26 cellular contexts compared by ENCODE assay signal in genomic region chr1:203283597-203283996, GRCh38. TPM values are rescaled to one million over a fixed set of nuclear protein-coding genes. Genes with fewer than 3 reads are reported as not detected.
DNase-seq lines count a peak whose midpoint lies in the region; ATAC-seq and TF ChIP-seq lines count a peak whose summit lies in the region.
"Had no signal": no experiment of that assay in that cellular context is flagged by ENCODE, and none has a peak within 500 bp of the region (broad histone marks: within the 10 kb centered on the region; RNA-seq: fewer than 3 reads in every experiment).

No MANE protein-coding gene starts in this region.

- H3K9me3 ChIP-seq in BLaER1 treated with 17β-estradiol and CSF1 and Interleukin-3, amounts not matched to agents 10 nM and 100 nM (replicated peaks in 1 of 11): no peaks in the 10 kb centered on the region
- no peaks in the 10 kb centered on the region for H3K9me3 ChIP-seq in RWPE2 (ENCODE audit: severe bottlenecking)
- H3K9me3 ChIP-seq in hepatocyte (ENCODE audit: low read depth): no peaks in the 10 kb centered on the region
- no peaks in the 10 kb centered on the region for H3K9me3 ChIP-seq in gastrocnemius medialis
- no peaks in the 10 kb centered on the region for H3K9me3 ChIP-seq in transverse colon
- H3K9me3 ChIP-seq: ascending aorta, mucosa of descending colon had no signal

- WGBS in hepatocyte (ENCODE audit: low lambda C conversion rate, missing lambda C conversion rate): 95% methylated on average over 6 of the region's 6 CpGs
- WGBS in transverse colon (ENCODE audit: low coverage in 1 of 2), 2 donors: 92 to 95% methylated on average over 6 of the region's 6 CpGs

- intact Hi-C loops in gastrocnemius medialis (cut with DNase I; ENCODE audit: low total_unique reads) (no loop called here), transverse colon (cut with DNase I; ENCODE audit: low total_unique reads) (no loop called here)

- TF ChIP-seq POLR2A in gastrocnemius medialis (IDR thresholded peaks at IDR 0.05) (no peak), transverse colon (IDR thresholded peaks at IDR 0.05) (no peak)

- peak overlapping the region in 10 of 11 experiments; percentile 93 to 99 (median 99); a peak in 20 of 22 replicates for H3K27ac ChIP-seq in BLaER1 treated with 17β-estradiol and CSF1 and Interleukin-3, amounts not matched to agents 10 nM and 100 nM
- H3K27ac ChIP-seq in RWPE2 (ENCODE audit: poor library complexity, severe bottlenecking): no peak overlapping the region
- peak overlapping the region; percentile 94 for H3K27ac ChIP-seq in hepatocyte
- peak overlapping the region; percentile 92 to 96 (median 94) for H3K27ac ChIP-seq in gastrocnemius medialis
- peak overlapping the region in 2 of 4 donors; percentile 83 to 89 for H3K27ac ChIP-seq in transverse colon
- H3K27ac ChIP-seq: ascending aorta, neural progenitor cell had no signal

- H2AFZ ChIP-seq in hepatocyte: no peak overlapping the region
- H2AFZ ChIP-seq: neural progenitor cell had no signal

- ATAC-seq in RWPE2 (ENCODE audit: low read depth) (no peak), gastrocnemius medialis (no peak), HG03439 (IDR thresholded peaks at IDR 0.05; ENCODE audit: unreplicated experiment) (no peak)
- ATAC-seq: activated naive CD4-positive, alpha-beta T cell treated with anti-CD3 and anti-CD28 coated beads, Interleukin-2, amount 50 U/mL, for 72 hours had no signal

- H3K9me2 ChIP-seq in hepatocyte (replicated peaks; ENCODE audit: insufficient read depth): no peaks in the 10 kb centered on the region

- H3K9ac ChIP-seq in BLaER1 treated with 17β-estradiol and CSF1 and Interleukin-3, amounts not matched to agents 10 nM and 100 nM: peak overlapping the region in 10 of 11 experiments; percentile 17 to 92 (median 72); a peak in 16 of 22 replicates
- H3K9ac ChIP-seq: neural progenitor cell had no signal

- peak overlapping the region; percentile 89 to 98 (median 94) for H3K4me2 ChIP-seq in BLaER1 treated with 17β-estradiol and CSF1 and Interleukin-3, amounts not matched to agents 10 nM and 100 nM
- no peak overlapping the region for H3K4me2 ChIP-seq in hepatocyte
- H3K4me2 ChIP-seq: neural progenitor cell had no signal

- DNase-seq in RWPE2 (ENCODE audit: low spot score) (peak; percentile 9), hepatocyte (ENCODE audit: low spot score) (no peak), gastrocnemius medialis (no peak), transverse colon (no peak), NCI-H2081 (lab: John Stamatoyannopoulos, UW) (no peak)
- DNase-seq: activated CD4-positive, alpha-beta memory T cell treated with anti-CD3 and anti-CD28 coated beads, Interleukin-2, amount 10 ng/mL, durations not matched to agents 7 days and 5 days; activated CD4-positive, alpha-beta T cell treated with anti-CD3 and anti-CD28 coated beads for 1 hour; activated T-cell treated with anti-CD3 and anti-CD28 coated beads for 4 hours; DMS79; effector CD4-positive, alpha-beta T cell; GF-D8; H9; NCI-H1105 treated with DMSO at 0.1 percent for 48 hours; NCI-H2029; NCI-H226; stimulated activated CD4-positive, alpha-beta T cell treated with anti-CD3 and anti-CD28 coated beads, Interleukin-15, amount 100 ng/mL, for 24 hours had no signal

- no peak for TF ChIP-seq EP300 in transverse colon (IDR thresholded peaks at IDR 0.05; ENCODE audit: low read depth)

- in situ Hi-C loops in gastrocnemius medialis (cut with MboI; ENCODE audit: low sequenced_read_pairs in 4 of 4): no loop called here
- in situ Hi-C loops in transverse colon (cut with MboI; ENCODE audit: low pct_ligation_motif_present in 1 of 4, low pct_unique_long_range_greater_than_20kb in 1 of 4, low sequenced_read_pairs in 3 of 4): no loop called here

- H3K4me1 ChIP-seq in BLaER1 treated with 17β-estradiol and CSF1 and Interleukin-3, amounts not matched to agents 10 nM and 100 nM: peaks cover 94 to 98% (median 97%) of the 10 kb centered on the region in 10 experiments
- H3K4me1 ChIP-seq in RWPE2 (ENCODE audit: insufficient read depth, poor library complexity, severe bottlenecking) (peaks cover 16% of the 10 kb centered on the region), hepatocyte (ENCODE audit: insufficient read depth) (peaks cover 51% of the 10 kb centered on the region), gastrocnemius medialis (peaks cover 79 to 82% of the 10 kb centered on the region in 2 donors), transverse colon (peaks cover 48 to 76% (median 56%) of the 10 kb centered on the region in 4 donors)

- no peak for TF ChIP-seq CTCF in RWPE2 (IDR thresholded peaks at IDR 0.05; ENCODE audit: poor library complexity, severe bottlenecking)
- TF ChIP-seq CTCF in hepatocyte (IDR thresholded peaks at IDR 0.05; ENCODE audit: poor library complexity): no peak
- TF ChIP-seq CTCF in gastrocnemius medialis (IDR thresholded peaks at IDR 0.05 in 4 of 5, conservative IDR thresholded peaks at IDR 0.05 in 1 of 5): no peak
- TF ChIP-seq CTCF in transverse colon (IDR thresholded peaks at IDR 0.05): no peak

- 0 out of 20 replicates have a peak overlapping the region, but pooled peaks of 1 of the 10 experiments have one; percentile 8 for H3K4me3 ChIP-seq in BLaER1 treated with 17β-estradiol and CSF1 and Interleukin-3, amounts not matched to agents 10 nM and 100 nM
- H3K4me3 ChIP-seq in RWPE2 (ENCODE audit: severe bottlenecking) (no peak overlapping the region), hepatocyte (no peak overlapping the region), gastrocnemius medialis (no peak overlapping the region), transverse colon (no peak overlapping the region)
- H3K4me3 ChIP-seq: ascending aorta, lung, mucosa of descending colon, neural progenitor cell had no signal

- H4K20me1 ChIP-seq in BLaER1 treated with 17β-estradiol and CSF1 and Interleukin-3, amounts not matched to agents 10 nM and 100 nM: no peaks in the 10 kb centered on the region
- no peaks in the 10 kb centered on the region for H4K20me1 ChIP-seq in hepatocyte (ENCODE audit: insufficient read depth, poor library complexity, severe bottlenecking)

- H3K79me2 ChIP-seq in hepatocyte: no peaks in the 10 kb centered on the region

- H3K36me3 ChIP-seq in BLaER1 treated with 17β-estradiol and CSF1 and Interleukin-3, amounts not matched to agents 10 nM and 100 nM: no peaks in the 10 kb centered on the region
- H3K36me3 ChIP-seq in RWPE2 (ENCODE audit: low read depth) (no peaks in the 10 kb centered on the region), hepatocyte (replicated peaks; ENCODE audit: insufficient read depth, low read depth) (no peaks in the 10 kb centered on the region), gastrocnemius medialis (no peaks in the 10 kb centered on the region), transverse colon (no peaks in the 10 kb centered on the region)
- H3K36me3 ChIP-seq: ascending aorta, neural progenitor cell had no signal

- no peaks in the 10 kb centered on the region for H3K27me3 ChIP-seq in BLaER1 treated with 17β-estradiol and CSF1 and Interleukin-3, amounts not matched to agents 10 nM and 100 nM
- H3K27me3 ChIP-seq in RWPE2 (ENCODE audit: insufficient read depth, poor library complexity, severe bottlenecking) (no peaks in the 10 kb centered on the region), hepatocyte (no peaks in the 10 kb centered on the region), gastrocnemius medialis (no peaks in the 10 kb centered on the region), transverse colon (no peaks in the 10 kb centered on the region)
- H3K27me3 ChIP-seq: ascending aorta, neural progenitor cell had no signal

RNA-seq across cellular contexts. Expression of gene BTG2, which starts 21.7 kb away (rescaled TPM):
- total RNA-seq in hepatocyte: 192 and 197 TPM in 2 replicates
- 253 and 274 TPM in 2 replicates for polyA plus RNA-seq in hepatocyte
- total RNA-seq in gastrocnemius medialis: 100 to 1,000 TPM in 1 of 4 donors, 10 to 100 TPM in 3; 48.0 to 286 (median 74.9) TPM
- 100 to 1,000 TPM in 3 of 4 donors, 10 to 100 TPM in 1; 98.9 to 144 (median 142) TPM for total RNA-seq in transverse colon

RNA-seq across cellular contexts. Expression of gene CHIT1, which starts 54.1 kb away (rescaled TPM):
- total RNA-seq in hepatocyte (0.20 and 0.93 TPM in 2 replicates), gastrocnemius medialis (under 1 TPM in 1 of 4 donors, not detected in 3; 0.20 TPM), transverse colon (under 1 TPM in 1 of 4 donors, not detected in 3; 0.79 TPM)
- 0.30 and 1.1 TPM in 2 replicates for polyA plus RNA-seq in hepatocyte
- total RNA-seq: ascending aorta, H9, M059J, RPMI7951 had no signal
- polyA plus RNA-seq: keratinocyte had no signal
